In genomic region chr14:53167602-53168328, GRCh38 we compare ENCODE assay signal across 14 cellular contexts. TPM values are rescaled to one million over a fixed set of nuclear protein-coding genes. Genes with fewer than 3 reads are reported as not detected.
DNase-seq lines count a peak whose midpoint lies in the region; ATAC-seq and TF ChIP-seq lines count a peak whose summit lies in the region.
"Had no signal": no experiment of that assay in that cellular context is flagged by ENCODE, and none has a peak within 500 bp of the region (broad histone marks: within the 10 kb centered on the region; RNA-seq: fewer than 3 reads in every experiment).

No MANE protein-coding gene starts in this region.

- H4K20me1 ChIP-seq in DND-41 (ENCODE audit: insufficient read depth, low read length): no peaks in the 10 kb centered on the region
- H4K20me1 ChIP-seq in PC-9 (ENCODE audit: insufficient read depth): no peaks in the 10 kb centered on the region
- H4K20me1 ChIP-seq: BLaER1 had no signal

- H3K27me3 ChIP-seq in DND-41 (ENCODE audit: insufficient read depth, low read length, poor library complexity) (no peaks in the 10 kb centered on the region), PC-9 (ENCODE audit: insufficient read depth, low read depth) (no peaks in the 10 kb centered on the region)
- H3K27me3 ChIP-seq: BLaER1, spleen had no signal

- no TSS peak for BruUV-seq in PC-9 (replicated peaks; lab: Mats Ljungman, UMichigan)

- H3K79me2 ChIP-seq in DND-41 (ENCODE audit: insufficient read depth, low read length): no peaks in the 10 kb centered on the region
- H3K79me2 ChIP-seq in PC-9 (ENCODE audit: low read depth): no peaks in the 10 kb centered on the region

- peaks cover 12% of the 10 kb centered on the region for H3K4me1 ChIP-seq in DND-41 (ENCODE audit: insufficient read depth, low read length)
- peaks cover 10% of the 10 kb centered on the region for H3K4me1 ChIP-seq in PC-9 (replicated peaks; ENCODE audit: insufficient read depth)
- no peaks in the 10 kb centered on the region for H3K4me1 ChIP-seq in mucosa of descending colon (ENCODE audit: low read depth)
- H3K4me1 ChIP-seq: BLaER1 had no signal

- H3K27ac ChIP-seq in DND-41 (ENCODE audit: low read length) (peak overlapping the region; percentile 38; the same call in 1 of the 2 replicates), PC-9 (peak overlapping the region; percentile 48)
- H3K27ac ChIP-seq: BLaER1, spleen had no signal

- H3K4me2 ChIP-seq in DND-41 (ENCODE audit: insufficient read depth, low read length) (peak overlapping the region; percentile 26; the same call in 1 of the 2 replicates), PC-9 (peak overlapping the region; percentile 53)
- H3K4me2 ChIP-seq: BLaER1 had no signal

- H3K9me2 ChIP-seq in PC-9 (ENCODE audit: insufficient read depth): no peaks in the 10 kb centered on the region

- H3K36me3 ChIP-seq in DND-41 (ENCODE audit: insufficient read depth, low read length) (no peaks in the 10 kb centered on the region), PC-9 (ENCODE audit: low read depth) (no peaks in the 10 kb centered on the region), mucosa of descending colon (ENCODE audit: low read depth) (no peaks in the 10 kb centered on the region)
- H3K36me3 ChIP-seq: BLaER1, spleen had no signal

- ATAC-seq in DND-41 (ENCODE audit: insufficient read depth, low read depth) (peak; percentile 85), mucosa of descending colon (no peak)
- ATAC-seq: stimulated activated naive CD8-positive, alpha-beta T cell treated with anti-CD3 and anti-CD28 coated beads, Interleukin-15, amount 100 ng/mL, for 72 hours had no signal

- H3K9ac ChIP-seq in DND-41 (ENCODE audit: low read depth, low read length): no peak overlapping the region
- H3K9ac ChIP-seq: BLaER1 had no signal

- H3F3A ChIP-seq in PC-9 (ENCODE audit: insufficient read depth, low read depth): no peaks in the 10 kb centered on the region; the same call in 1 of the 2 replicates

- intact Hi-C loops in PC-9 (cut with micrococcal nuclease; ENCODE audit: unreplicated experiment) (no loop called here), mucosa of descending colon (cut with DNase I, micrococcal nuclease) (no loop called here)

- CTCF ChIA-PET in PC-9 (lab: Charles Lee): no interaction called here

- DNase-seq in DND-41: no peak
- no peak for DNase-seq in PC-9
- DNase-seq in fibroblast of the aortic adventitia (ENCODE audit: low read depth): peak; percentile 52
- DNase-seq in renal cortical epithelial cell (ENCODE audit: low read depth): peak; percentile 34
- no peak for DNase-seq in NCI-H524 treated with DMSO at 0.1 percent for 48 hours (lab: John Stamatoyannopoulos, UW)
- DNase-seq in mucosa of descending colon: no peak
- no peak for DNase-seq in GDM1 (lab: John Stamatoyannopoulos, UW)
- no peak for DNase-seq in central memory CD4-positive, alpha-beta T cell
- DNase-seq: activated gamma-delta T cell treated with Interleukin-2 at 50 U/mL for 16 hours; DMS79 treated with DMSO at 0.1 percent for 48 hours; NCI-H1092; spleen; stimulated activated naive CD8-positive, alpha-beta T cell treated with anti-CD3 and anti-CD28 coated beads, Interleukin-15, amount 100 ng/mL, for 72 hours had no signal

- H3K9me3 ChIP-seq in DND-41 (ENCODE audit: insufficient read depth, low read length, severe bottlenecking) (no peaks in the 10 kb centered on the region), PC-9 (ENCODE audit: insufficient read depth, low read depth) (no peaks in the 10 kb centered on the region), mucosa of descending colon (no peaks in the 10 kb centered on the region)

- POLR2A ChIA-PET in PC-9 (lab: Charles Lee; ENCODE audit: unreplicated experiment): no interaction called here

- TF ChIP-seq CTCF in DND-41 (IDR thresholded peaks at IDR 0.05; ENCODE audit: borderline replicate concordance, extremely low read depth, low read length, poor library complexity, severe bottlenecking) (no peak), PC-9 (conservative IDR thresholded peaks at IDR 0.05) (no peak), fibroblast of the aortic adventitia (IDR thresholded peaks at IDR 0.05; ENCODE audit: insufficient read depth, low read length) (no peak), mucosa of descending colon (IDR thresholded peaks at IDR 0.05) (no peak)

- H3K4me3 ChIP-seq in DND-41 (ENCODE audit: low read depth in 1 of 2, low read length in 2 of 2): no peak overlapping the region
- H3K4me3 ChIP-seq in PC-9: no peak overlapping the region
- H3K4me3 ChIP-seq in fibroblast of the aortic adventitia (ENCODE audit: low read depth, low read length): no peak overlapping the region
- no peak overlapping the region for H3K4me3 ChIP-seq in mucosa of descending colon
- H3K4me3 ChIP-seq: BLaER1, spleen had no signal

- H2AFZ ChIP-seq in DND-41 (ENCODE audit: low read depth, low read length) (peak overlapping the region; percentile 57), PC-9 (peak overlapping the region; percentile 49)

RNA-seq across cellular contexts. Expression of gene DDHD1, which starts 14.6 kb away (rescaled TPM):
- 11.1 and 11.3 TPM in 2 replicates for total RNA-seq in PC-9 (2021)
- total RNA-seq in fibroblast of the aortic adventitia (ENCODE audit: low replicate concordance): 15.0 and 47.8 TPM in 2 replicates
- 7.1 and 12.6 TPM in 2 replicates for total RNA-seq in renal cortical epithelial cell
- 10 to 100 TPM in 1 of 3 donors, 1 to 10 TPM in 2; 7.7 to 15.7 (median 8.2) TPM for total RNA-seq in mucosa of descending colon

Comparison
In these comparisons a context has a peak if more than half of its experiments do, and no peak if none do; other contexts are left out.
1. DNase-seq: peak in fibroblast of the aortic adventitia (single experiment) and renal cortical epithelial cell (single experiment); none in DND-41 (single experiment), PC-9 (0 of 2), NCI-H524 treated with DMSO at 0.1 percent for 48 hours (single experiment), mucosa of descending colon (0 of 3), GDM1 (single experiment) and central memory CD4-positive, alpha-beta T cell (single experiment).